18 cellular contexts compared by ENCODE assay signal in genomic region chr5:123164019-123164418, GRCh38.
"Had no signal": no experiment of that assay in that cellular context is flagged by ENCODE, and none has a peak within 500 bp of the region (broad histone marks: within the 10 kb centered on the region; RNA-seq: fewer than 3 reads in every experiment).

No MANE protein-coding gene starts in this region.

- H3K27ac Mint-ChIP-seq: activated B cell treated with CpG ODN at 0.5 μM for 24 hours; activated CD4-positive, alpha-beta T cell treated with anti-CD3 and anti-CD28 coated beads, Interleukin-2, amount 10 ng/mL, durations not matched to agents 24 days and 14 days; activated naive CD4-positive, alpha-beta T cell treated with anti-CD3 and anti-CD28 coated beads, Interleukin-2, amount 10 ng/mL, durations not matched to agents 7 days and 5 days; nephron; progenitor cell of endocrine pancreas; T-helper 1 cell treated with Interleukin-12 subunit alpha and Interleukin-12 subunit beta and Interleukin-4 antibody, amounts not matched to agents 30 μg/mL and 1 μg/mL, for 36 hours had no signal

- H3K27ac ChIP-seq: brain microvascular endothelial cell, right lobe of liver, stomach, thyroid gland, vagina had no signal

- H3K27me3 Mint-ChIP-seq: activated CD4-positive, alpha-beta T cell treated with anti-CD3 and anti-CD28 coated beads, Interleukin-2, amount 10 ng/mL, durations not matched to agents 24 days and 14 days; activated naive CD4-positive, alpha-beta T cell treated with anti-CD3 and anti-CD28 coated beads, Interleukin-2, amount 10 ng/mL, durations not matched to agents 7 days and 5 days had no signal

- H3K4me3 Mint-ChIP-seq: activated B cell treated with CpG ODN at 0.5 μM for 24 hours; activated CD4-positive, alpha-beta T cell treated with anti-CD3 and anti-CD28 coated beads, Interleukin-2, amount 10 ng/mL, durations not matched to agents 24 days and 14 days; activated naive CD4-positive, alpha-beta T cell treated with anti-CD3 and anti-CD28 coated beads, Interleukin-2, amount 10 ng/mL, durations not matched to agents 7 days and 5 days; nephron; T-helper 1 cell treated with Interleukin-12 subunit alpha and Interleukin-12 subunit beta and Interleukin-4 antibody, amounts not matched to agents 30 μg/mL and 1 μg/mL, for 36 hours had no signal

- H3K4me1 Mint-ChIP-seq: activated B cell treated with CpG ODN at 0.5 μM for 24 hours; activated CD4-positive, alpha-beta T cell treated with anti-CD3 and anti-CD28 coated beads, Interleukin-2, amount 10 ng/mL, durations not matched to agents 24 days and 14 days; activated naive CD4-positive, alpha-beta T cell treated with anti-CD3 and anti-CD28 coated beads, Interleukin-2, amount 10 ng/mL, durations not matched to agents 7 days and 5 days; nephron had no signal

- H3K9me3 ChIP-seq: right lobe of liver, stomach, thyroid gland, vagina had no signal

- DNase-seq: activated B cell treated with CpG ODN at 0.5 μM for 24 hours; activated CD4-positive, alpha-beta T cell treated with anti-CD3 and anti-CD28 coated beads, Interleukin-2, amount 10 ng/mL, durations not matched to agents 24 days and 14 days; activated naive CD4-positive, alpha-beta T cell treated with anti-CD3 and anti-CD28 coated beads, Interleukin-2, amount 10 ng/mL, durations not matched to agents 7 days and 5 days; amniotic stem cell; brain microvascular endothelial cell; cerebellar nuclear complex; dermis blood vessel endothelial cell; glutamatergic neuron; left colon; occipital lobe; right lobe of liver; stimulated activated CD4-positive, alpha-beta T cell treated with anti-CD3 and anti-CD28 coated beads, Interleukin-2, amount 100 ng/mL, for 48 hours; stomach; thyroid gland had no signal

- H3K4me3 ChIP-seq: right lobe of liver, stomach, thyroid gland, vagina had no signal

- H3K36me3 Mint-ChIP-seq: activated naive CD4-positive, alpha-beta T cell treated with anti-CD3 and anti-CD28 coated beads, Interleukin-2, amount 10 ng/mL, durations not matched to agents 7 days and 5 days had no signal

- ATAC-seq: left colon, right lobe of liver had no signal

- H3K4me1 ChIP-seq: right lobe of liver, thyroid gland, vagina had no signal

- H3K36me3 ChIP-seq: brain microvascular endothelial cell, right lobe of liver, stomach, thyroid gland, vagina had no signal

- H3K9me3 Mint-ChIP-seq: activated B cell treated with CpG ODN at 0.5 μM for 24 hours; activated CD4-positive, alpha-beta T cell treated with anti-CD3 and anti-CD28 coated beads, Interleukin-2, amount 10 ng/mL, durations not matched to agents 24 days and 14 days; activated naive CD4-positive, alpha-beta T cell treated with anti-CD3 and anti-CD28 coated beads, Interleukin-2, amount 10 ng/mL, durations not matched to agents 7 days and 5 days; nephron; T-helper 1 cell treated with Interleukin-12 subunit alpha and Interleukin-12 subunit beta and Interleukin-4 antibody, amounts not matched to agents 30 μg/mL and 1 μg/mL, for 36 hours had no signal

- H3K27me3 ChIP-seq: brain microvascular endothelial cell, right lobe of liver, stomach, thyroid gland, vagina had no signal
